ENCODE assay signal across 2 cellular contexts in the genomic region with DNA sequence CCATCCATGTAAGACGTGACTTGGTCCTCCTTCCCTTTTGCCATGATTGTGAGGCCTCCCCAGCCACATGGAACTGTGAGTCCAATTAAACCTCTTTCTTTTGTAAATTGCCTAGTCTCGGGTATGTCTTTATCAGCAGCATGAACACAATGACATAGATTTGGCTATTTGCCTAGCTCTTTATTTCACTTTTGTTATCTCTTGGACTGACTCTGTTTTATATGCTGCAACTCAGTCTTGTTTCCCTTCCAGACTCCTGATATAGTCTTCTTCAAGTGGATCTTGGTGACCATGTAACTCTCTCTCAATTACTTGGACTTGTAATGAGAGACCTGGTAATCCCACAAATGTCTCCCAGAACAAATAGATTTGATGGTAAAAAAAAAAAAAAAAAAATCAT.
TF ChIP-seq lines count a peak whose summit lies in the region.

No MANE protein-coding gene starts in this region.

TF ChIP-seq in SK-N-SH, 30 proteins besides CTCF, POLR2A, EP300 and RAD21 (continued from another document):
- TF ChIP-seq, protein P1, sequence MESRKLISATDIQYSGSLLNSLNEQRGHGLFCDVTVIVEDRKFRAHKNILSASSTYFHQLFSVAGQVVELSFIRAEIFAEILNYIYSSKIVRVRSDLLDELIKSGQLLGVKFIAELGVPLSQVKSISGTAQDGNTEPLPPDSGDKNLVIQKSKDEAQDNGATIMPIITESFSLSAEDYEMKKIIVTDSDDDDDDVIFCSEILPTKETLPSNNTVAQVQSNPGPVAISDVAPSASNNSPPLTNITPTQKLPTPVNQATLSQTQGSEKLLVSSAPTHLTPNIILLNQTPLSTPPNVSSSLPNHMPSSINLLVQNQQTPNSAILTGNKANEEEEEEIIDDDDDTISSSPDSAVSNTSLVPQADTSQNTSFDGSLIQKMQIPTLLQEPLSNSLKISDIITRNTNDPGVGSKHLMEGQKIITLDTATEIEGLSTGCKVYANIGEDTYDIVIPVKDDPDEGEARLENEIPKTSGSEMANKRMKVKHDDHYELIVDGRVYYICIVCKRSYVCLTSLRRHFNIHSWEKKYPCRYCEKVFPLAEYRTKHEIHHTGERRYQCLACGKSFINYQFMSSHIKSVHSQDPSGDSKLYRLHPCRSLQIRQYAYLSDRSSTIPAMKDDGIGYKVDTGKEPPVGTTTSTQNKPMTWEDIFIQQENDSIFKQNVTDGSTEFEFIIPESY (IDR thresholded peaks at IDR 0.05; ENCODE audit: borderline replicate concordance, low read depth): no peak
- TF ChIP-seq, protein P2, sequence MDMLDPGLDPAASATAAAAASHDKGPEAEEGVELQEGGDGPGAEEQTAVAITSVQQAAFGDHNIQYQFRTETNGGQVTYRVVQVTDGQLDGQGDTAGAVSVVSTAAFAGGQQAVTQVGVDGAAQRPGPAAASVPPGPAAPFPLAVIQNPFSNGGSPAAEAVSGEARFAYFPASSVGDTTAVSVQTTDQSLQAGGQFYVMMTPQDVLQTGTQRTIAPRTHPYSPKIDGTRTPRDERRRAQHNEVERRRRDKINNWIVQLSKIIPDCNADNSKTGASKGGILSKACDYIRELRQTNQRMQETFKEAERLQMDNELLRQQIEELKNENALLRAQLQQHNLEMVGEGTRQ (IDR thresholded peaks at IDR 0.05; ENCODE audit: borderline replicate concordance, low read depth, low read length): no peak
- TF ChIP-seq GATA2 (CRISPR knock-in tag; IDR thresholded peaks at IDR 0.05) (no peak), TCF12 (IDR thresholded peaks at IDR 0.05) (no peak), POLR2AphosphoS5 (IDR thresholded peaks at IDR 0.05; ENCODE audit: low read depth, low read length) (no peak), TEAD4 (IDR thresholded peaks at IDR 0.05; ENCODE audit: borderline replicate concordance, insufficient read depth) (no peak), GABPA (IDR thresholded peaks at IDR 0.05; ENCODE audit: low read depth) (no peak), RCOR1 (IDR thresholded peaks at IDR 0.05; ENCODE audit: low read length) (no peak), EZH2phosphoT487 (IDR thresholded peaks at IDR 0.05; ENCODE audit: borderline replicate concordance, low read depth) (no peak), RFX5 (IDR thresholded peaks at IDR 0.05; ENCODE audit: low read length) (no peak), FOXJ3 (CRISPR knock-in tag; IDR thresholded peaks at IDR 0.05) (no peak)
- TF ChIP-seq, protein P3, sequence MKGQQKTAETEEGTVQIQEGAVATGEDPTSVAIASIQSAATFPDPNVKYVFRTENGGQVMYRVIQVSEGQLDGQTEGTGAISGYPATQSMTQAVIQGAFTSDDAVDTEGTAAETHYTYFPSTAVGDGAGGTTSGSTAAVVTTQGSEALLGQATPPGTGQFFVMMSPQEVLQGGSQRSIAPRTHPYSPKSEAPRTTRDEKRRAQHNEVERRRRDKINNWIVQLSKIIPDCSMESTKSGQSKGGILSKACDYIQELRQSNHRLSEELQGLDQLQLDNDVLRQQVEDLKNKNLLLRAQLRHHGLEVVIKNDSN (IDR thresholded peaks at IDR 0.05; ENCODE audit: borderline replicate concordance, low read depth): no peak
TF ChIP-seq in SK-N-SH: peak in this region for 0.

TF ChIP-seq in SK-N-SH treated with all-trans-retinoic acid at 6 μM for 48 hours, 23 proteins besides CTCF, POLR2A, EP300 and RAD21 (continued from another document):
- TF ChIP-seq, protein P4, sequence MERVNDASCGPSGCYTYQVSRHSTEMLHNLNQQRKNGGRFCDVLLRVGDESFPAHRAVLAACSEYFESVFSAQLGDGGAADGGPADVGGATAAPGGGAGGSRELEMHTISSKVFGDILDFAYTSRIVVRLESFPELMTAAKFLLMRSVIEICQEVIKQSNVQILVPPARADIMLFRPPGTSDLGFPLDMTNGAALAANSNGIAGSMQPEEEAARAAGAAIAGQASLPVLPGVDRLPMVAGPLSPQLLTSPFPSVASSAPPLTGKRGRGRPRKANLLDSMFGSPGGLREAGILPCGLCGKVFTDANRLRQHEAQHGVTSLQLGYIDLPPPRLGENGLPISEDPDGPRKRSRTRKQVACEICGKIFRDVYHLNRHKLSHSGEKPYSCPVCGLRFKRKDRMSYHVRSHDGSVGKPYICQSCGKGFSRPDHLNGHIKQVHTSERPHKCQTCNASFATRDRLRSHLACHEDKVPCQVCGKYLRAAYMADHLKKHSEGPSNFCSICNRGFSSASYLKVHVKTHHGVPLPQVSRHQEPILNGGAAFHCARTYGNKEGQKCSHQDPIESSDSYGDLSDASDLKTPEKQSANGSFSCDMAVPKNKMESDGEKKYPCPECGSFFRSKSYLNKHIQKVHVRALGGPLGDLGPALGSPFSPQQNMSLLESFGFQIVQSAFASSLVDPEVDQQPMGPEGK (CRISPR knock-in tag; IDR thresholded peaks at IDR 0.05; ENCODE audit: borderline replicate concordance): no peak
- TF ChIP-seq ARNTL (CRISPR knock-in tag; IDR thresholded peaks at IDR 0.05; ENCODE audit: borderline replicate concordance, low read depth) (no peak), GLIS3 (CRISPR knock-in tag; IDR thresholded peaks at IDR 0.05) (no peak), ZFP3 (CRISPR knock-in tag; IDR thresholded peaks at IDR 0.05) (no peak), PPARA (CRISPR knock-in tag; IDR thresholded peaks at IDR 0.05; ENCODE audit: borderline replicate concordance) (no peak), OSR1 (CRISPR knock-in tag; IDR thresholded peaks at IDR 0.05) (no peak), ESRRG (CRISPR knock-in tag; IDR thresholded peaks at IDR 0.05) (no peak)
- TF ChIP-seq, protein P5, sequence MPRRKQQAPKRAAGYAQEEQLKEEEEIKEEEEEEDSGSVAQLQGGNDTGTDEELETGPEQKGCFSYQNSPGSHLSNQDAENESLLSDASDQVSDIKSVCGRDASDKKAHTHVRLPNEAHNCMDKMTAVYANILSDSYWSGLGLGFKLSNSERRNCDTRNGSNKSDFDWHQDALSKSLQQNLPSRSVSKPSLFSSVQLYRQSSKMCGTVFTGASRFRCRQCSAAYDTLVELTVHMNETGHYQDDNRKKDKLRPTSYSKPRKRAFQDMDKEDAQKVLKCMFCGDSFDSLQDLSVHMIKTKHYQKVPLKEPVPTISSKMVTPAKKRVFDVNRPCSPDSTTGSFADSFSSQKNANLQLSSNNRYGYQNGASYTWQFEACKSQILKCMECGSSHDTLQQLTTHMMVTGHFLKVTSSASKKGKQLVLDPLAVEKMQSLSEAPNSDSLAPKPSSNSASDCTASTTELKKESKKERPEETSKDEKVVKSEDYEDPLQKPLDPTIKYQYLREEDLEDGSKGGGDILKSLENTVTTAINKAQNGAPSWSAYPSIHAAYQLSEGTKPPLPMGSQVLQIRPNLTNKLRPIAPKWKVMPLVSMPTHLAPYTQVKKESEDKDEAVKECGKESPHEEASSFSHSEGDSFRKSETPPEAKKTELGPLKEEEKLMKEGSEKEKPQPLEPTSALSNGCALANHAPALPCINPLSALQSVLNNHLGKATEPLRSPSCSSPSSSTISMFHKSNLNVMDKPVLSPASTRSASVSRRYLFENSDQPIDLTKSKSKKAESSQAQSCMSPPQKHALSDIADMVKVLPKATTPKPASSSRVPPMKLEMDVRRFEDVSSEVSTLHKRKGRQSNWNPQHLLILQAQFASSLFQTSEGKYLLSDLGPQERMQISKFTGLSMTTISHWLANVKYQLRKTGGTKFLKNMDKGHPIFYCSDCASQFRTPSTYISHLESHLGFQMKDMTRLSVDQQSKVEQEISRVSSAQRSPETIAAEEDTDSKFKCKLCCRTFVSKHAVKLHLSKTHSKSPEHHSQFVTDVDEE (CRISPR knock-in tag; IDR thresholded peaks at IDR 0.05): no peak
